ENCODE assay signal across 26 cellular contexts in the genomic region with DNA sequence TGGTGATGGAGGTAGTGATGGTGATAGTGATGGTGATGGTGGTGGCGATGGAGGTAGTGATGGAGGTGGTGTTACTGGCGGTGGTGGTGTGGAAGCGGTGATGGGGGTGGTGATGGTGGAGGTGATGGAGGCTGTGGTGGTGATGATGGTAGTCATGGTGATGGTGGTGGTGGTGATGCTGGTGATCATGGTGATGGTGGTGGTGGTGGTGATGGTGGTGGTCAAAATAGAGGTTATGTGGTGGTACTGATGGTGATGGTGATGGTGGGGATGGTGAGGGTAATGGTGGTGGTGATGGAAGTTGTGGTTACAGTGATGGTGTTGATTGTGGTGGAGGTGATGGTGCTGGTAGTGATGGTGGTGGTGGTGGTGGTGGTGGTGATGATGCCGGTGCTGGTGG.
DNase-seq lines count a peak whose midpoint lies in the region; ATAC-seq, FAIRE-seq and TF ChIP-seq lines count a peak whose summit lies in the region.
"Had no signal": no experiment of that assay in that cellular context is flagged by ENCODE, and none has a peak within 500 bp of the region (broad histone marks: within the 10 kb centered on the region; RNA-seq: fewer than 3 reads in every experiment).

No MANE protein-coding gene starts in this region.

- no peak overlapping the region for H3K4me3 Mint-ChIP-seq in natural killer cell
- H3K4me3 Mint-ChIP-seq in natural killer cell treated with Interleukin-12 subunit alpha and Interleukin-12 subunit beta and Interleukin-15 and Interleukin-18, amount 100 ng/mL, for 72 hours = no peak overlapping the region
- peak overlapping the region; percentile 9 for H3K4me3 Mint-ChIP-seq in mesothelial cell of epicardium
- H3K4me3 Mint-ChIP-seq: CD14-positive monocyte; CD8-positive, alpha-beta memory T cell had no signal

- TF ChIP-seq RAD21 in K562 (CRISPR knock-in tag; conservative IDR thresholded peaks at IDR 0.05 in 1 of 2, IDR thresholded peaks at IDR 0.05 in 1 of 2) (no peak), SK-N-SH (IDR thresholded peaks at IDR 0.05; ENCODE audit: low read length) (no peak)

- H3K9ac ChIP-seq in K562 (ENCODE audit: insufficient read depth in 1 of 2, low read depth in 2 of 2, low read length in 2 of 2) (no peak overlapping the region), SK-N-SH (no peak overlapping the region)

- H3K27me3 Mint-ChIP-seq in natural killer cell (ENCODE audit: low read depth in 2 of 2) = peaks cover 7 to 8% of the 10 kb centered on the region in 2 donors
- H3K27me3 Mint-ChIP-seq in natural killer cell treated with Interleukin-12 subunit alpha and Interleukin-12 subunit beta and Interleukin-15 and Interleukin-18, amount 100 ng/mL, for 72 hours = peaks cover 4 to 13% of the 10 kb centered on the region in 2 donors
- H3K27me3 Mint-ChIP-seq in mesothelial cell of epicardium (ENCODE audit: low read depth) = no peaks in the 10 kb centered on the region

- FAIRE-seq in K562 (lab: Jason Lieb, UNC) = no peak
- FAIRE-seq: GM12878 had no signal

- ATAC-seq in natural killer cell (no peak), K562 (no peak), left lobe of liver (no peak)
- no peak for ATAC-seq in natural killer cell treated with Interleukin-12 subunit alpha and Interleukin-12 subunit beta and Interleukin-15 and Interleukin-18, amount 100 ng/mL, for 72 hours
- ATAC-seq: GM12878, HCT116 had no signal

- H3K4me1 ChIP-seq in K562 (replicated peaks in 1 of 2; ENCODE audit: control insufficient read depth in 2 of 2, insufficient read depth in 2 of 2, low read length in 2 of 2) (peaks cover 0 to 13% of the 10 kb centered on the region in 2 experiments; a peak in 2 of 5 replicates), SK-N-SH (ENCODE audit: control insufficient read depth in 1 of 2, insufficient read depth in 2 of 2, low read depth in 1 of 2, low read length in 1 of 2) (peaks cover 0 to 10% of the 10 kb centered on the region in 2 experiments; a peak in 1 of 4 replicates)

- CTCF ChIA-PET in K562 (lab: Yijun Ruan, JAX; ENCODE audit: low intra/inter-chr PET ratio) (no interaction called here), SK-N-SH (lab: Yijun Ruan, JAX) (no interaction called here)

- no peaks in the 10 kb centered on the region for H3F3A ChIP-seq in SK-N-SH (replicated peaks; ENCODE audit: insufficient read depth)

- H3K9me3 ChIP-seq in K562 (replicated peaks; ENCODE audit: control insufficient read depth, insufficient read depth, low read depth, low read length) (no peaks in the 10 kb centered on the region), SK-N-SH (no peaks in the 10 kb centered on the region)
- H3K9me3 ChIP-seq: BE2C had no signal

- no TSS peak for BruUV-seq in K562 (replicated peaks; lab: Mats Ljungman, UMichigan)

- H3K36me3 Mint-ChIP-seq in natural killer cell (no peaks in the 10 kb centered on the region), mesothelial cell of epicardium (no peaks in the 10 kb centered on the region)
- no peaks in the 10 kb centered on the region for H3K36me3 Mint-ChIP-seq in natural killer cell treated with Interleukin-12 subunit alpha and Interleukin-12 subunit beta and Interleukin-15 and Interleukin-18, amount 100 ng/mL, for 72 hours
- H3K36me3 Mint-ChIP-seq: CD14-positive monocyte; CD8-positive, alpha-beta memory T cell had no signal

- H3K27me3 ChIP-seq in K562 (ENCODE audit: control insufficient read depth in 2 of 2, insufficient read depth in 2 of 2, low read length in 2 of 2) (peaks cover 0 to 5% of the 10 kb centered on the region in 2 experiments; a peak in 1 of 5 replicates), SK-N-SH (ENCODE audit: insufficient read depth) (no peaks in the 10 kb centered on the region; the same call in 1 of the 2 replicates)
- H3K27me3 ChIP-seq: BE2C had no signal

- intact Hi-C loops in natural killer cell (cut with micrococcal nuclease) = loop anchor here (5.0 kb wide), 1 partner anchor 204 kb away; no protein-coding TSS in a partner anchor
- intact Hi-C loops in K562 (cut with micrococcal nuclease) = no loop called here

- POLR2A ChIA-PET in K562 (lab: Yijun Ruan, JAX) (no interaction called here), SK-N-SH (lab: Yijun Ruan, JAX) (no interaction called here)

- 17% methylated on average over 1 of the region's 4 CpGs for WGBS in K562 (ENCODE audit: insufficient coverage, low coverage, missing lambda C conversion rate)
- 90% methylated on average over 4 of the region's 4 CpGs for WGBS in SK-N-SH (ENCODE audit: low lambda C conversion rate)

- in situ Hi-C loops in K562 (cut with MboI) = loop anchor here (10.0 to 25.0 kb wide), 2 partner anchors 76 to 419 kb away; no protein-coding TSS in a partner anchor

- DNase-seq in natural killer cell = no peak
- no peak for DNase-seq in natural killer cell treated with Interleukin-12 subunit alpha and Interleukin-12 subunit beta and Interleukin-15 and Interleukin-18, amount 100 ng/mL, for 72 hours (ENCODE audit: low spot score)
- no peak for DNase-seq in K562 (ENCODE audit: extremely low read depth in 1 of 4, low spot score in 3 of 4)
- DNase-seq in mesothelial cell of epicardium (ENCODE audit: low spot score in 2 of 2, unreplicated experiment in 2 of 2) = no peak
- DNase-seq in left lobe of liver (ENCODE audit: low spot score) = no peak
- DNase-seq in SK-N-SH = no peak
- DNase-seq in caudate nucleus (lab: John Stamatoyannopoulos, UW) = no peak
- DNase-seq: CD8-positive, alpha-beta memory T cell; DMS 273 treated with DMSO at 0.1 percent for 48 hours; DMS79; EL; GDM1; GOT3; Karpas-422; NCI-H1092; NCI-H1417 treated with DMSO at 0.1 percent for 48 hours; NCI-H1694 treated with DMSO at 0.1 percent for 48 hours; NCI-H2227 treated with DMSO at 0.1 percent for 48 hours; NCI-H526 treated with DMSO at 0.1 percent for 48 hours; PC-9; Right ventricle myocardium superior had no signal

- no peak for TF ChIP-seq CTCF in natural killer cell (IDR thresholded peaks at IDR 0.05)
- TF ChIP-seq CTCF in K562 (IDR thresholded peaks at IDR 0.05 in 2 of 3, conservative IDR thresholded peaks at IDR 0.05 in 1 of 3; ENCODE audit: insufficient read depth in 2 of 3, low read depth in 1 of 3, low read length in 3 of 3) = no peak
- TF ChIP-seq CTCF in mesothelial cell of epicardium (IDR thresholded peaks at IDR 0.05; ENCODE audit: unreplicated experiment) = no peak
- TF ChIP-seq CTCF in SK-N-SH (IDR thresholded peaks at IDR 0.05) = no peak

- H3K4me1 Mint-ChIP-seq in natural killer cell (peaks cover 6 to 9% of the 10 kb centered on the region in 2 donors), mesothelial cell of epicardium (peaks cover 59% of the 10 kb centered on the region)
- H3K4me1 Mint-ChIP-seq in natural killer cell treated with Interleukin-12 subunit alpha and Interleukin-12 subunit beta and Interleukin-15 and Interleukin-18, amount 100 ng/mL, for 72 hours (ENCODE audit: low read depth in 2 of 2) = peaks cover 0 to 9% of the 10 kb centered on the region in 2 donors
- H3K4me1 Mint-ChIP-seq: CD8-positive, alpha-beta memory T cell had no signal

- H3K9me2 ChIP-seq in SK-N-SH = no peaks in the 10 kb centered on the region

- H3K79me2 ChIP-seq in K562 (ENCODE audit: control insufficient read depth, insufficient read depth, low read length) (no peaks in the 10 kb centered on the region), SK-N-SH (ENCODE audit: insufficient read depth) (no peaks in the 10 kb centered on the region)

- TF ChIP-seq POLR2A in K562 (conservative IDR thresholded peaks at IDR 0.05) = no peak

- H3K36me3 ChIP-seq in K562 (ENCODE audit: control insufficient read depth, insufficient read depth, low read length) (no peaks in the 10 kb centered on the region), SK-N-SH (replicated peaks in 1 of 2; ENCODE audit: control insufficient read depth in 1 of 2, insufficient read depth in 2 of 2, low read length in 1 of 2) (no peaks in the 10 kb centered on the region)
- H3K36me3 ChIP-seq: BE2C had no signal

- H4K20me1 ChIP-seq in K562 (replicated peaks; ENCODE audit: control insufficient read depth, insufficient read depth, low read length) (0 out of 2 replicates have a peak, but pooled peaks cover 5% of the 10 kb centered on the region), SK-N-SH (ENCODE audit: insufficient read depth) (no peaks in the 10 kb centered on the region)

- H3K4me3 ChIP-seq in K562 = no peak overlapping the region
- H3K4me3 ChIP-seq in SK-N-SH (ENCODE audit: low read depth in 2 of 2, low read length in 1 of 2) = no peak overlapping the region
- H3K4me3 ChIP-seq: GM12878, PC-9 had no signal

- no peak for TF ChIP-seq EP300 in K562 (IDR thresholded peaks at IDR 0.05; ENCODE audit: low read length)
- TF ChIP-seq EP300 in SK-N-SH (IDR thresholded peaks at IDR 0.05; ENCODE audit: borderline replicate concordance in 1 of 2, low read depth in 1 of 2, low read length in 1 of 2) = no peak

- no peaks in the 10 kb centered on the region for H3K9me1 ChIP-seq in K562 (ENCODE audit: control insufficient read depth, insufficient read depth, low read length)

- H2AFZ ChIP-seq in K562 (ENCODE audit: low read depth, low read length) (no peak overlapping the region), SK-N-SH (ENCODE audit: low read depth) (no peak overlapping the region)
- H2AFZ ChIP-seq: PC-9 had no signal

- H3K9me3 Mint-ChIP-seq in natural killer cell = peaks cover 0 to 5% of the 10 kb centered on the region in 2 donors
- no peaks in the 10 kb centered on the region for H3K9me3 Mint-ChIP-seq in natural killer cell treated with Interleukin-12 subunit alpha and Interleukin-12 subunit beta and Interleukin-15 and Interleukin-18, amount 100 ng/mL, for 72 hours
- no peaks in the 10 kb centered on the region for H3K9me3 Mint-ChIP-seq in mesothelial cell of epicardium
- H3K9me3 Mint-ChIP-seq: CD8-positive, alpha-beta memory T cell had no signal

- H3K27ac Mint-ChIP-seq in natural killer cell = peak overlapping the region; percentile 77 to 79
- H3K27ac Mint-ChIP-seq in natural killer cell treated with Interleukin-12 subunit alpha and Interleukin-12 subunit beta and Interleukin-15 and Interleukin-18, amount 100 ng/mL, for 72 hours = no peak overlapping the region
- H3K27ac Mint-ChIP-seq in mesothelial cell of epicardium = peak overlapping the region; percentile 78
- H3K27ac Mint-ChIP-seq: CD14-positive monocyte had no signal

- H3K27ac ChIP-seq in K562 (ENCODE audit: extremely low read depth, low read depth, low read length) = no peak overlapping the region
- H3K27ac ChIP-seq in SK-N-SH (ENCODE audit: low read depth in 2 of 2, low read length in 1 of 2) = no peak overlapping the region
- no peak overlapping the region for H3K27ac ChIP-seq in caudate nucleus (ENCODE audit: low read depth, low read length)
- H3K27ac ChIP-seq: HL-60, PC-9 had no signal

- no peak overlapping the region for H3K4me2 ChIP-seq in K562 (ENCODE audit: insufficient read depth, low read length)
- H3K4me2 ChIP-seq in SK-N-SH = no peak overlapping the region
- H3K4me2 ChIP-seq: PC-9 had no signal

TF ChIP-seq in K562, 482 proteins besides CTCF, POLR2A, EP300 and RAD21 (continues in another document):
- TF ChIP-seq, protein P1, sequence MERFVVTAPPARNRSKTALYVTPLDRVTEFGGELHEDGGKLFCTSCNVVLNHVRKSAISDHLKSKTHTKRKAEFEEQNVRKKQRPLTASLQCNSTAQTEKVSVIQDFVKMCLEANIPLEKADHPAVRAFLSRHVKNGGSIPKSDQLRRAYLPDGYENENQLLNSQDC (CRISPR knock-in tag; IDR thresholded peaks at IDR 0.05) = no peak

TF ChIP-seq in SK-N-SH, 30 proteins besides CTCF, POLR2A, EP300 and RAD21 (continues in another document):
- TF ChIP-seq FOXJ3 (CRISPR knock-in tag; IDR thresholded peaks at IDR 0.05) (no peak), EZH2phosphoT487 (IDR thresholded peaks at IDR 0.05; ENCODE audit: borderline replicate concordance, low read depth) (no peak)

Comparison
In these comparisons a context has a peak if more than half of its experiments do, and no peak if none do; other contexts are left out.
1. H3K27ac Mint-ChIP-seq: peak in natural killer cell (2 of 2) and mesothelial cell of epicardium (single experiment); none in natural killer cell treated with Interleukin-12 subunit alpha and Interleukin-12 subunit beta and Interleukin-15 and Interleukin-18, amount 100 ng/mL, for 72 hours (0 of 2).